ENCODE assay signal across 8 cellular contexts in genomic region chr16:75305364-75306101, GRCh38. TPM values are rescaled to one million over a fixed set of nuclear protein-coding genes. Genes with fewer than 3 reads are reported as not detected.
A peak's percentile ranks its signal among the peaks of the same experiment; 100 is the strongest.
DNase-seq lines count a peak whose midpoint lies in the region; ATAC-seq and TF ChIP-seq lines count a peak whose summit lies in the region.

No MANE protein-coding gene starts in this region.

- H3K27ac Mint-ChIP-seq in T-cell = peak overlapping the region in 1 of 2 donors; percentile 41

- no peaks in the 10 kb centered on the region for H3K9me3 Mint-ChIP-seq in T-cell

- H3K36me3 Mint-ChIP-seq in T-cell = peaks cover 58% of the 10 kb centered on the region

- no peaks in the 10 kb centered on the region for H3K9me3 ChIP-seq in left lung

- H3K4me1 Mint-ChIP-seq in T-cell = peaks cover 28 to 37% (median 32%) of the 10 kb centered on the region in 3 donors

- H3K4me3 Mint-ChIP-seq in T-cell = no peak overlapping the region

- DNase-seq in HS-5 (ENCODE audit: low read depth) = peak; percentile 100
- peak in 16 of 34 experiments; percentile 4 to 35 (median 10) for DNase-seq in T-cell
- DNase-seq in T47D (ENCODE audit: low read depth in 1 of 2, low spot score in 1 of 2) = peak; percentile 72 to 91
- DNase-seq in left lung = peak in 1 of 2 donors; percentile 78
- peak; percentile 16 for DNase-seq in stimulated activated CD8-positive, alpha-beta memory T cell treated with anti-CD3 and anti-CD28 coated beads, Interleukin-12 subunit alpha, Interleukin-12 subunit beta, amount 100 ng/mL, for 4 hours (ENCODE audit: low read depth)

- intact Hi-C loops in left lung (cut with DNase I) = no loop called here

- no peak for TF ChIP-seq CTCF in C4-2B (conservative IDR thresholded peaks at IDR 0.05)
- TF ChIP-seq CTCF in left lung (IDR thresholded peaks at IDR 0.05) = no peak

- ATAC-seq in GM19452 (IDR thresholded peaks at IDR 0.05; ENCODE audit: unreplicated experiment) (peak; percentile 86), T-cell (replicated peaks in 1 of 4) (peak; percentile 84 to 91 (median 88)), left lung (peak; percentile 92), GM19395 (IDR thresholded peaks at IDR 0.05; ENCODE audit: unreplicated experiment) (no peak)

- CTCF ChIA-PET in T-cell (lab: Charles Lee) = no interaction called here

- H3K4me3 ChIP-seq in left lung = no peak overlapping the region

- H3K4me1 ChIP-seq in left lung = peaks cover 16 to 22% of the 10 kb centered on the region in 2 donors

- H3K27me3 ChIP-seq in left lung = no peaks in the 10 kb centered on the region

- H3K27ac ChIP-seq in C4-2B = peak overlapping the region; percentile 94
- peak overlapping the region; percentile 75 to 81 for H3K27ac ChIP-seq in left lung

- peaks cover 0 to 25% of the 10 kb centered on the region in 2 donors for H3K36me3 ChIP-seq in left lung

- POLR2A ChIA-PET in T-cell (lab: Charles Lee) = no interaction called here

- H3K27me3 Mint-ChIP-seq in T-cell = peaks cover 0 to 4% of the 10 kb centered on the region in 2 donors

- in situ Hi-C loops in T47D (cut with HindIII; ENCODE audit: low pct_unique_long_range_greater_than_20kb, low sequenced_read_pairs) = no loop called here

RNA-seq across cellular contexts. Expression of gene BCAR1, which starts 54.1 kb away (rescaled TPM):
- total RNA-seq in T-cell = 1 to 10 TPM in 2 of 5 donors, under 1 TPM in 3; 0.49 to 1.6 (median 0.98) TPM
- 10 to 100 TPM; 67.6 to 73.6 TPM for total RNA-seq in left lung

Comparison
In these comparisons a context has a peak if more than half of its experiments do, and no peak if none do; other contexts are left out.
1. RNA of gene BCAR1, which starts 54.1 kb away (total RNA-seq): 67.6 to 73.6 TPM in left lung; 0.49 to 1.6 TPM in T-cell; every median in the first group is over 10 times any median in the second.